In the genomic region with DNA sequence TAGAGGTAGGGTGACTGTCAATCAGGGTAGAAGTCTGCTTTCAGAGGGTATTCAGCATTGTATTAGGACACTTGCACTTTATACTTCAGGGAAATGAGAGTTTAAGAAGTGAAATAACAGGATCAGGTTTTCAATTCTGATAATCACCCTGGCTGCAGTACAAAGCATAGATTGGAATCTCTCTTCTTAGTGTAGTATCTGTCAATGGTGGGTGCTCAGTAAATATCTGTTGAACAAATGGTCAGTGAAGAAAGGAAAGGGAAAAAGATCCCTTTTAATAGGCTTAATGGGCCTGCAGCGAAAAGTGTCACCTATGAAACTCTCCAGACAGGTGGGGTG, we compare ENCODE assay signal across 8 cellular contexts. TPM values are rescaled to one million over a fixed set of nuclear protein-coding genes. Genes with fewer than 3 reads are reported as not detected.
DNase-seq lines count a peak whose midpoint lies in the region; ATAC-seq and TF ChIP-seq lines count a peak whose summit lies in the region.

No MANE protein-coding gene starts in this region.

- H3K9me3 Mint-ChIP-seq in stimulated activated memory B cell treated with anti-CD40 and anti-IgM and Interleukin-4, amounts not matched to agents 10 μg/mL and 1 μg/mL and 100 μg/mL, for 72 hours = peaks cover 7% of the 10 kb centered on the region

- H3K27me3 Mint-ChIP-seq in stimulated activated memory B cell treated with anti-CD40 and anti-IgM and Interleukin-4, amounts not matched to agents 10 μg/mL and 1 μg/mL and 100 μg/mL, for 72 hours = peaks cover 23% of the 10 kb centered on the region

- H3K4me3 ChIP-seq in esophagus squamous epithelium = no peak overlapping the region

- peak overlapping the region; percentile 14 for H3K27ac Mint-ChIP-seq in stimulated activated memory B cell treated with anti-CD40 and anti-IgM and Interleukin-4, amounts not matched to agents 10 μg/mL and 1 μg/mL and 100 μg/mL, for 72 hours

- no peaks in the 10 kb centered on the region for H3K36me3 ChIP-seq in esophagus squamous epithelium

- POLR2A ChIA-PET in RWPE1 (lab: Yijun Ruan, JAX; ENCODE audit: low non-redundant PET) = interaction anchor here (0.5 to 1.5 kb wide), 4 partner anchors 47 to 264 kb away, joined by 3 to 5 read pairs (median 4); partner anchors contain the start of gene TUBB2A

- CTCF ChIA-PET in RWPE1 (lab: Yijun Ruan, JAX) = interaction anchor here (1.1 to 1.5 kb wide), 5 partner anchors 43 to 83 kb away, joined by 3 to 8 read pairs (median 5); partner anchors contain the start of gene TUBB2A

- H3K36me3 Mint-ChIP-seq in stimulated activated memory B cell treated with anti-CD40 and anti-IgM and Interleukin-4, amounts not matched to agents 10 μg/mL and 1 μg/mL and 100 μg/mL, for 72 hours = peaks cover 10% of the 10 kb centered on the region

- in situ Hi-C loops in ACHN (cut with HindIII; ENCODE audit: low pct_ligation_motif_present, low pct_unique_long_range_greater_than_20kb, low sequenced_read_pairs) = no loop called here

- 31 to 62% methylated on average over 1 of the region's 1 CpG for WGBS in esophagus squamous epithelium, 2 donors

- H3K9me3 ChIP-seq in esophagus squamous epithelium = no peaks in the 10 kb centered on the region

- ATAC-seq in stimulated activated memory B cell treated with anti-CD40 and anti-IgM and Interleukin-4, amounts not matched to agents 10 μg/mL and 1 μg/mL and 100 μg/mL, for 72 hours = no peak

- intact Hi-C loops in esophagus squamous epithelium (cut with DNase I) = no loop called here

- TF ChIP-seq CTCF in RWPE1 (conservative IDR thresholded peaks at IDR 0.05; ENCODE audit: low read depth) = no peak
- no peak for TF ChIP-seq CTCF in esophagus squamous epithelium (IDR thresholded peaks at IDR 0.05)

- H3K4me1 ChIP-seq in esophagus squamous epithelium = peaks cover 19 to 44% (median 30%) of the 10 kb centered on the region in 3 donors

- peak overlapping the region; percentile 1 for H3K4me3 Mint-ChIP-seq in stimulated activated memory B cell treated with anti-CD40 and anti-IgM and Interleukin-4, amounts not matched to agents 10 μg/mL and 1 μg/mL and 100 μg/mL, for 72 hours

- TF ChIP-seq POLR2A in esophagus squamous epithelium (IDR thresholded peaks at IDR 0.05) = no peak

- DNase-seq in NCI-H82 treated with DMSO at 0.1 percent for 48 hours (lab: John Stamatoyannopoulos, UW; ENCODE audit: unreplicated experiment) = peak; percentile 70
- DNase-seq in NCI-H82 (lab: John Stamatoyannopoulos, UW) = no peak
- DNase-seq in RWPE1 (ENCODE audit: low spot score) = no peak
- no peak for DNase-seq in esophagus squamous epithelium (lab: John Stamatoyannopoulos, UW)
- no peak for DNase-seq in A172 (ENCODE audit: low spot score)
- DNase-seq in ACHN = no peak
- no peak for DNase-seq in 8988T

- H3K27ac ChIP-seq in RWPE1 (peak overlapping the region; percentile 86), esophagus squamous epithelium (peak overlapping the region; percentile 74 to 88 (median 80))

- no peaks in the 10 kb centered on the region for H3K27me3 ChIP-seq in esophagus squamous epithelium

- peaks cover 48% of the 10 kb centered on the region for H3K4me1 Mint-ChIP-seq in stimulated activated memory B cell treated with anti-CD40 and anti-IgM and Interleukin-4, amounts not matched to agents 10 μg/mL and 1 μg/mL and 100 μg/mL, for 72 hours

RNA-seq across cellular contexts. Expression of gene TUBB2B, which starts 18.7 kb away (rescaled TPM):
- total RNA-seq in esophagus squamous epithelium = 1 to 10 TPM; 1.6 to 5.0 (median 3.2) TPM
- 13.0 and 17.1 TPM in 2 replicates for total RNA-seq in A172 (2014; rRNA removed; shearing (Covaris generic))

RNA-seq across cellular contexts. Expression of gene PSMG4, which starts 50.0 kb away (rescaled TPM):
- total RNA-seq in esophagus squamous epithelium = 10 to 100 TPM in 3 of 4 donors, 1 to 10 TPM in 1; 9.4 to 36.0 (median 14.9) TPM
- 23.4 and 38.4 TPM in 2 replicates for total RNA-seq in A172 (2014; rRNA removed; shearing (Covaris generic))

RNA-seq across cellular contexts. Expression of gene TUBB2A, which starts 51.4 kb away (rescaled TPM):
- 100 to 1,000 TPM in 2 of 4 donors, 10 to 100 TPM in 2; 35.9 to 149 (median 93.5) TPM for total RNA-seq in esophagus squamous epithelium
- total RNA-seq in A172 (2014; rRNA removed; shearing (Covaris generic)) = 291 and 339 TPM in 2 replicates
